ENCODE assay signal across 26 cellular contexts in genomic region chr19:17192751-17193150, GRCh38.
"Had no signal": no experiment of that assay in that cellular context is flagged by ENCODE, and none has a peak within 500 bp of the region (broad histone marks: within the 10 kb centered on the region; RNA-seq: fewer than 3 reads in every experiment).

No MANE protein-coding gene starts in this region.

- H3K4me2 ChIP-seq: hepatocyte, smooth muscle cell had no signal

- H3K4me3 ChIP-seq: heart right ventricle, hepatocyte, left lung, lower lobe of right lung, mucosa of descending colon, ovary, right atrium auricular region, right lobe of liver, smooth muscle cell, tibial nerve, uterus had no signal

- H3K9me3 ChIP-seq: heart right ventricle, left lung, lower lobe of right lung, mucosa of descending colon, ovary, right atrium auricular region, right lobe of liver, tibial nerve, uterus had no signal

- H3K27me3 ChIP-seq: heart right ventricle, hepatocyte, left lung, ovary, right atrium auricular region, right lobe of liver, tibial nerve, uterus had no signal

- H3K36me3 ChIP-seq: ovary, uterus had no signal

- H2AFZ ChIP-seq: hepatocyte had no signal

- H3K79me2 ChIP-seq: hepatocyte had no signal

- H3K27ac ChIP-seq: heart right ventricle, hepatocyte, left lung, lower lobe of right lung, ovary, right atrium auricular region, right lobe of liver, tibial nerve, uterus had no signal

- H3K4me1 ChIP-seq: heart right ventricle, left lung, lower lobe of right lung, right atrium auricular region, right lobe of liver, tibial nerve, uterus had no signal

- DNase-seq: heart right ventricle; islet precursor cell; kidney glomerular epithelial cell; left cardiac atrium; lower lobe of right lung; midbrain; mucosa of descending colon; naive thymus-derived CD4-positive, alpha-beta T cell; nucleus accumbens; ovary; right lobe of liver; stimulated activated CD4-positive, alpha-beta T cell treated with anti-CD3 and anti-CD28 coated beads, Interleukin-1b, Interleukin-23, amount 100 ng/mL, for 48 hours; stimulated activated CD4-positive, alpha-beta T cell treated with anti-CD3 and anti-CD28 coated beads, Interleukin-2, amount 100 ng/mL, for 48 hours; stimulated activated CD4-positive, alpha-beta T cell treated with anti-CD3 and anti-CD28 coated beads, Interleukin-4, amount 100 ng/mL, for 4 hours; stimulated activated CD8-positive, alpha-beta memory T cell treated with anti-CD3 and anti-CD28 coated beads, Interleukin-4, amount 100 ng/mL, for 48 hours; stimulated activated naive CD4-positive, alpha-beta T cell treated with Interleukin-2 at 50 U/mL for 16 hours; stimulated activated naive CD8-positive, alpha-beta T cell treated with anti-CD3 and anti-CD28 coated beads, Interleukin-15, amount 100 ng/mL, for 72 hours; substantia nigra; uterus had no signal

- ATAC-seq: heart right ventricle; left cardiac atrium; left lung; lower lobe of right lung; mucosa of descending colon; naive thymus-derived CD4-positive, alpha-beta T cell; natural killer cell treated with Interleukin-12 subunit alpha and Interleukin-12 subunit beta and Interleukin-15 and Interleukin-18, amount 100 ng/mL, for 72 hours; right lobe of liver; stimulated activated memory B cell treated with anti-CD40 and anti-IgM and Interleukin-4, amounts not matched to agents 10 μg/mL and 1 μg/mL and 100 μg/mL, for 72 hours; stimulated activated naive CD8-positive, alpha-beta T cell treated with anti-CD3 and anti-CD28 coated beads, Interleukin-15, amount 100 ng/mL, for 72 hours had no signal
